Comparison of ENCODE assay signal across 8 cellular contexts in the genomic region with DNA sequence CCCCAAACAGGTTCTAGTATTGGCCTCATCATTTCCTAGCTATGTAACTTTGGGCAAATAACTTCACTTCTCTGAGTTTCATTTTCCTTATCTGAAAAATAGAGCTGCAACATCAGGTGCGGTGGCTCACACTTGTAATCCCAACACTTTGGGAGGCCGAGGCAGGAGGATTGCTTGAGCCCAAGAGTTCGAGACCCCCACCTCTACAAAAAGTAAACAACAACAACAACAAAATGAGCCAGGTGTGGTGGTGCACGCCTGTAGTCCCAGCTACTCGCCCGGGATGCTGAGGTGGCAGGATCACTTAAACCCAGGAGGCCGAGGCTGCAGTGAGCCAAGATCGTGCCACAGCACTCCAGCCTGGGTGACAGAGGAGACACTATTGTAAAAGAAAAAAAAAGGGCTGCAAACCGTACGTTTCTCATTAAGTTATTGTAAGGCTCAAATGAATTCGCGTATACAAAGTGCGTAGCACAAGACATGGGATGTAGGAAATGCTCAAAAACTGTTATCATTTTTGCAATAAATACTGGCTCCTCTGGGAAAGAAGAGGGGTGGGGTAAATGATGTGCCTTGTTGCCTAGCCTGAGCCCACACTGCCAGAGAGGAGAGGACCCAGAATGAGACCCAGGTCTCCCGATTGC. TPM values are rescaled to one million over a fixed set of nuclear protein-coding genes. Genes with fewer than 3 reads are reported as not detected.
DNase-seq lines count a peak whose midpoint lies in the region; ATAC-seq and TF ChIP-seq lines count a peak whose summit lies in the region.

No MANE protein-coding gene starts in this region.

- peak overlapping the region in 1 of 2 donors; percentile 95 for H3K27ac Mint-ChIP-seq in T-cell

- TF ChIP-seq POLR2A in gastroesophageal sphincter (IDR thresholded peaks at IDR 0.05): no peak

- peak overlapping the region; percentile 84 for H3K4me3 ChIP-seq in GM12864 (ENCODE audit: low read depth, low read length)
- H3K4me3 ChIP-seq in gastroesophageal sphincter: peak overlapping the region; percentile 51 to 76
- H3K4me3 ChIP-seq in skeletal muscle cell (ENCODE audit: low read depth, low read length): peak overlapping the region; percentile 89

- H3K27me3 ChIP-seq in gastroesophageal sphincter: no peaks in the 10 kb centered on the region

- no peak for TF ChIP-seq EP300 in gastroesophageal sphincter (IDR thresholded peaks at IDR 0.05)

- 62 to 69% methylated on average over 5 to 13 of the region's 14 CpGs for WGBS in gastroesophageal sphincter (ENCODE audit: low coverage in 1 of 2), 2 donors

- DNase-seq in GM12864 (ENCODE audit: low read depth) (no peak), T-cell (no peak), skeletal muscle cell (ENCODE audit: low read depth) (no peak)
- DNase-seq in NK-92 treated with Interleukin-12 subunit alpha and Interleukin-12 subunit beta, amount 100 ng/mL, for 24 hours (lab: John Stamatoyannopoulos, UW): no peak
- DNase-seq in activated CD8-positive, alpha-beta memory T cell treated with anti-CD3 and anti-CD28 coated beads, Interleukin-2, amount 50 U/mL, for 4 hours: no peak

- CTCF ChIA-PET in T-cell (lab: Charles Lee): no interaction called here

- H3K9me3 ChIP-seq in gastroesophageal sphincter: no peaks in the 10 kb centered on the region

- no peak for ATAC-seq in T-cell (replicated peaks in 1 of 4)
- no peak for ATAC-seq in gastroesophageal sphincter
- ATAC-seq in HG03108 (IDR thresholded peaks at IDR 0.05; ENCODE audit: unreplicated experiment): no peak
- no peak for ATAC-seq in GM21786 (IDR thresholded peaks at IDR 0.05; ENCODE audit: unreplicated experiment)

- H3K27ac ChIP-seq in gastroesophageal sphincter: peak overlapping the region in 3 of 4 donors; percentile 82 to 89 (median 87)

- H3K36me3 Mint-ChIP-seq in T-cell: peaks cover 6% of the 10 kb centered on the region

- peaks cover 33 to 53% (median 44%) of the 10 kb centered on the region in 3 donors for H3K4me1 Mint-ChIP-seq in T-cell

- peak overlapping the region; percentile 84 to 90 (median 87) for H3K4me3 Mint-ChIP-seq in T-cell

- H3K27me3 Mint-ChIP-seq in T-cell: no peaks in the 10 kb centered on the region

- POLR2A ChIA-PET in T-cell (lab: Charles Lee): interaction anchor here in 1 of 2 donors (0.7 kb wide), 1 partner anchor 1412 kb away, joined by 3 read pairs; no protein-coding TSS in a partner anchor

- H3K36me3 ChIP-seq in gastroesophageal sphincter: peaks cover 0 to 10% of the 10 kb centered on the region in 2 donors

- no peak for TF ChIP-seq CTCF in GM12864 (IDR thresholded peaks at IDR 0.05; ENCODE audit: low read depth, low read length, missing control alignments)
- TF ChIP-seq CTCF in gastroesophageal sphincter (IDR thresholded peaks at IDR 0.05): no peak

- peaks cover 0 to 66% (median 20%) of the 10 kb centered on the region in 3 donors for H3K4me1 ChIP-seq in gastroesophageal sphincter

- H3K9me3 Mint-ChIP-seq in T-cell: no peaks in the 10 kb centered on the region

RNA-seq across cellular contexts. Expression of a gene that starts 0.9 kb away (rescaled TPM):
- total RNA-seq in T-cell: 10 to 100 TPM; 13.6 to 31.0 (median 28.5) TPM
- total RNA-seq in gastroesophageal sphincter: 10 to 100 TPM in 3 of 4 donors, 1 to 10 TPM in 1; 9.4 to 21.5 (median 11.4) TPM

RNA-seq across cellular contexts. Expression of a gene that starts 48.2 kb away (rescaled TPM):
- total RNA-seq in T-cell (10 to 100 TPM; 63.8 to 87.0 (median 76.8) TPM), gastroesophageal sphincter (100 to 1,000 TPM; 141 to 182 (median 153) TPM)

RNA-seq across cellular contexts. Expression of a gene that starts 51.3 kb away (rescaled TPM):
- total RNA-seq in T-cell: 100 to 1,000 TPM in 4 of 5 donors, 10 to 100 TPM in 1; 96.7 to 132 (median 108) TPM
- total RNA-seq in gastroesophageal sphincter: 10 to 100 TPM; 36.8 to 52.8 (median 42.3) TPM
